Comparison of ENCODE assay signal across 8 cellular contexts in genomic region chr17:29219378-29220047, GRCh38. TPM values are rescaled to one million over a fixed set of nuclear protein-coding genes. Genes with fewer than 3 reads are reported as not detected.
DNase-seq lines count a peak whose midpoint lies in the region; ATAC-seq lines count a peak whose summit lies in the region.

No MANE protein-coding gene starts in this region.

- H3K4me2 ChIP-seq in mesenchymal stem cell (ENCODE audit: low read length, poor library complexity, severe bottlenecking), result no peak overlapping the region

- no peak overlapping the region for H3K27ac Mint-ChIP-seq in activated CD8-positive, alpha-beta T cell treated with anti-CD3 and anti-CD28 coated beads, Interleukin-2, amount 10 ng/mL, durations not matched to agents 7 days and 5 days

- H3K4me1 Mint-ChIP-seq in activated CD8-positive, alpha-beta T cell treated with anti-CD3 and anti-CD28 coated beads, Interleukin-2, amount 10 ng/mL, durations not matched to agents 7 days and 5 days (ENCODE audit: low read depth), result peaks cover 9% of the 10 kb centered on the region

- H2BK5ac ChIP-seq in mesenchymal stem cell (ENCODE audit: low read depth, low read length, poor library complexity, severe bottlenecking), result no peak overlapping the region

- H3K79me1 ChIP-seq in mesenchymal stem cell (replicated peaks; ENCODE audit: low read length, poor library complexity, severe bottlenecking), result no peaks in the 10 kb centered on the region

- no peaks in the 10 kb centered on the region for H3K27me3 ChIP-seq in effector memory CD4-positive, alpha-beta T cell (replicated peaks; ENCODE audit: control insufficient read depth, insufficient read depth, low read length, poor library complexity, severe bottlenecking)
- H3K27me3 ChIP-seq in mesenchymal stem cell (ENCODE audit: control insufficient read depth in 1 of 2, insufficient read depth in 1 of 2, low read length in 2 of 2), result no peaks in the 10 kb centered on the region

- POLR2A ChIA-PET in activated CD8-positive, alpha-beta T cell treated with anti-CD3 and anti-CD28 coated beads, Interleukin-2, amount 10 ng/mL, durations not matched to agents 7 days and 5 days (lab: Charles Lee), result interaction anchor here (1.6 kb wide), 1 partner anchor 75 kb away, joined by 4 read pairs; no protein-coding TSS in a partner anchor

- H2BK12ac ChIP-seq in mesenchymal stem cell (ENCODE audit: low read length in 2 of 2), result no peak overlapping the region

- no peak overlapping the region for H2AK5ac ChIP-seq in mesenchymal stem cell (ENCODE audit: low read length, severe bottlenecking)

- H3K27me3 Mint-ChIP-seq in activated CD8-positive, alpha-beta T cell treated with anti-CD3 and anti-CD28 coated beads, Interleukin-2, amount 10 ng/mL, durations not matched to agents 7 days and 5 days (ENCODE audit: low read depth), result peaks cover 2% of the 10 kb centered on the region

- H3K9ac ChIP-seq in mesenchymal stem cell (ENCODE audit: low read length), result peak overlapping the region; percentile 67

- H4K91ac ChIP-seq in mesenchymal stem cell (ENCODE audit: low read length), result no peak overlapping the region

- H3K23ac ChIP-seq in mesenchymal stem cell (ENCODE audit: low read length in 2 of 2), result no peak overlapping the region

- peaks cover 4% of the 10 kb centered on the region for H3K4me1 ChIP-seq in effector memory CD4-positive, alpha-beta T cell (ENCODE audit: control insufficient read depth, insufficient read depth, low read length, poor library complexity, severe bottlenecking)
- peaks cover 11% of the 10 kb centered on the region for H3K4me1 ChIP-seq in mesenchymal stem cell (ENCODE audit: control insufficient read depth, insufficient read depth, low read depth, low read length)

- H3K4ac ChIP-seq in mesenchymal stem cell (ENCODE audit: low read depth in 1 of 2, low read length in 2 of 2), result no peak overlapping the region

- no peaks in the 10 kb centered on the region for H3K36me3 ChIP-seq in effector memory CD4-positive, alpha-beta T cell (ENCODE audit: control insufficient read depth, insufficient read depth, low read length)
- H3K36me3 ChIP-seq in mesenchymal stem cell (ENCODE audit: control insufficient read depth in 1 of 2, insufficient read depth in 2 of 2, low read depth in 1 of 2, low read length in 2 of 2), result no peaks in the 10 kb centered on the region

- H2AFZ ChIP-seq in mesenchymal stem cell (ENCODE audit: low read depth, low read length), result no peak overlapping the region

- ATAC-seq in HG02885 (IDR thresholded peaks at IDR 0.05; ENCODE audit: poor library complexity, unreplicated experiment) (peak; percentile 56), GM19351 (IDR thresholded peaks at IDR 0.05; ENCODE audit: unreplicated experiment) (no peak)
- peak; percentile 95 for ATAC-seq in activated CD8-positive, alpha-beta T cell treated with anti-CD3 and anti-CD28 coated beads, Interleukin-2, amount 10 ng/mL, durations not matched to agents 7 days and 5 days

- CTCF ChIA-PET in activated CD8-positive, alpha-beta T cell treated with anti-CD3 and anti-CD28 coated beads, Interleukin-2, amount 10 ng/mL, durations not matched to agents 7 days and 5 days (lab: Charles Lee), result interaction anchor here (0.6 to 8.8 kb wide), 46 partner anchors 9 to 803 kb away, joined by 3 to 266 read pairs (median 4); partner anchors contain the start of genes CRYBA1, MYO18A and NUFIP2

- DNase-seq in DMS114 treated with DMSO at 0.1 percent for 48 hours (lab: John Stamatoyannopoulos, UW; ENCODE audit: unreplicated experiment) (peak; percentile 79), NCI-H82 treated with DMSO at 0.1 percent for 48 hours (lab: John Stamatoyannopoulos, UW; ENCODE audit: unreplicated experiment) (peak; percentile 52), mesenchymal stem cell (peak; percentile 84)
- DNase-seq in activated CD8-positive, alpha-beta T cell treated with anti-CD3 and anti-CD28 coated beads, Interleukin-2, amount 10 ng/mL, durations not matched to agents 7 days and 5 days, result peak; percentile 81
- peak; percentile 36 to 58 (median 37) for DNase-seq in effector memory CD4-positive, alpha-beta T cell
- peak; percentile 31 to 42 for DNase-seq in stimulated activated CD8-positive, alpha-beta memory T cell treated with anti-CD3 and anti-CD28 coated beads, Interleukin-15, amount 100 ng/mL, for 48 hours (ENCODE audit: low read depth in 2 of 2)

- no peak overlapping the region for H2BK120ac ChIP-seq in mesenchymal stem cell (ENCODE audit: low read depth, low read length)

- H3K14ac ChIP-seq in mesenchymal stem cell (ENCODE audit: low read length in 2 of 2), result no peak overlapping the region

- H3K4me3 Mint-ChIP-seq in activated CD8-positive, alpha-beta T cell treated with anti-CD3 and anti-CD28 coated beads, Interleukin-2, amount 10 ng/mL, durations not matched to agents 7 days and 5 days, result no peak overlapping the region

- WGBS in mesenchymal stem cell, result 24% methylated on average over 13 of the region's 14 CpGs

- no peak overlapping the region for H2BK15ac ChIP-seq in mesenchymal stem cell (ENCODE audit: low read depth, poor library complexity, severe bottlenecking)

- H3K4me3 ChIP-seq in effector memory CD4-positive, alpha-beta T cell (ENCODE audit: insufficient read depth, low read depth, low read length, poor library complexity, severe bottlenecking), result no peak overlapping the region
- H3K4me3 ChIP-seq in mesenchymal stem cell (ENCODE audit: insufficient read depth in 1 of 2, low read depth in 1 of 2, low read length in 2 of 2), result no peak overlapping the region

- no peak overlapping the region for H3K27ac ChIP-seq in effector memory CD4-positive, alpha-beta T cell (ENCODE audit: insufficient read depth, low read length, poor library complexity, severe bottlenecking)
- no peak overlapping the region for H3K27ac ChIP-seq in mesenchymal stem cell (ENCODE audit: low read length, poor library complexity, severe bottlenecking)

- H3K18ac ChIP-seq in mesenchymal stem cell (ENCODE audit: low read depth in 1 of 2, low read length in 2 of 2), result no peak overlapping the region

- H3K36me3 Mint-ChIP-seq in activated CD8-positive, alpha-beta T cell treated with anti-CD3 and anti-CD28 coated beads, Interleukin-2, amount 10 ng/mL, durations not matched to agents 7 days and 5 days (ENCODE audit: low read depth), result no peaks in the 10 kb centered on the region

- no peaks in the 10 kb centered on the region for H3K9me3 ChIP-seq in effector memory CD4-positive, alpha-beta T cell (ENCODE audit: control insufficient read depth, low read length)
- no peaks in the 10 kb centered on the region for H3K9me3 ChIP-seq in mesenchymal stem cell (ENCODE audit: control insufficient read depth, low read length)

- H3K9me3 Mint-ChIP-seq in activated CD8-positive, alpha-beta T cell treated with anti-CD3 and anti-CD28 coated beads, Interleukin-2, amount 10 ng/mL, durations not matched to agents 7 days and 5 days (ENCODE audit: insufficient read depth), result no peaks in the 10 kb centered on the region

- H4K8ac ChIP-seq in mesenchymal stem cell (ENCODE audit: low read length), result no peak overlapping the region

RNA-seq across cellular contexts. Expression of gene CRYBA1, which starts 27.1 kb away (rescaled TPM):
- not detected for total RNA-seq in activated CD8-positive, alpha-beta T cell treated with anti-CD3 and anti-CD28 coated beads, Interleukin-2, amount 10 ng/mL, durations not matched to agents 7 days and 5 days
- not detected for polyA plus RNA-seq in mesenchymal stem cell (2013, experiment 1 of 2)
- not detected for polyA plus RNA-seq in mesenchymal stem cell (2013, experiment 2 of 2)

RNA-seq across cellular contexts. Expression of gene MYO18A, which starts 39.3 kb away (rescaled TPM):
- total RNA-seq in activated CD8-positive, alpha-beta T cell treated with anti-CD3 and anti-CD28 coated beads, Interleukin-2, amount 10 ng/mL, durations not matched to agents 7 days and 5 days, result 10 to 100 TPM; 53.4 to 53.8 TPM
- 16.2 TPM for polyA plus RNA-seq in mesenchymal stem cell (2013, experiment 1 of 2)
- polyA plus RNA-seq in mesenchymal stem cell (2013, experiment 2 of 2), result 15.0 TPM
